In genomic region chr3:52705438-52705687, GRCh38 we compare ENCODE assay signal across 1 cellular context.
TF ChIP-seq lines count a peak whose summit lies in the region.

No MANE protein-coding gene starts in this region.

TF ChIP-seq in neural cell, 6 proteins besides CTCF, POLR2A, EP300 and RAD21 (continued from another document):
- TF ChIP-seq REST (IDR thresholded peaks at IDR 0.05; ENCODE audit: borderline replicate concordance): peak; percentile 13
- no peak for TF ChIP-seq POLR2AphosphoS5 (IDR thresholded peaks at IDR 0.05)
